30 cellular contexts compared by ENCODE assay signal in genomic region chr3:51190199-51190598, GRCh38.
"Had no signal": no experiment of that assay in that cellular context is flagged by ENCODE, and none has a peak within 500 bp of the region (broad histone marks: within the 10 kb centered on the region; RNA-seq: fewer than 3 reads in every experiment).

No MANE protein-coding gene starts in this region.

- H3K4me3 ChIP-seq: Peyer's patch had no signal

- H3K4me1 Mint-ChIP-seq: activated B cell treated with CpG ODN at 0.5 μM for 24 hours, brain had no signal

- H3K9me3 ChIP-seq: Peyer's patch had no signal

- ATAC-seq: activated CD8-positive, alpha-beta memory T cell treated with anti-CD3 and anti-CD28 coated beads, Interleukin-2, amount 10 ng/mL, durations not matched to agents 7 days and 5 days; activated naive CD8-positive, alpha-beta T cell treated with anti-CD3 and anti-CD28 coated beads, Interleukin-2, amount 50 U/mL, for 24 hours had no signal

- DNase-seq: activated B cell treated with CpG ODN at 0.5 μM for 24 hours; activated CD4-positive, alpha-beta memory T cell treated with anti-CD3 and anti-CD28 coated beads, Interleukin-2, amount 10 ng/mL, durations not matched to agents 7 days and 5 days; activated CD4-positive, alpha-beta T cell treated with anti-CD3 and anti-CD28 coated beads for 4 hours; activated CD4-positive, alpha-beta T cell treated with anti-CD3 and anti-CD28 coated beads, Interleukin-2, amount 50 U/mL, for 1 hour; activated CD4-positive, CD25-positive, alpha-beta regulatory T cell treated with anti-CD3 and anti-CD28 coated beads, Interleukin-2, amount 50 U/mL, for 72 hours; activated CD8-positive, alpha-beta memory T cell treated with anti-CD3 and anti-CD28 coated beads for 24 hours; activated CD8-positive, alpha-beta memory T cell treated with anti-CD3 and anti-CD28 coated beads, Interleukin-2, amount 10 ng/mL, durations not matched to agents 7 days and 5 days; activated CD8-positive, alpha-beta memory T cell treated with anti-CD3 and anti-CD28 coated beads, Interleukin-2, amount 50 U/mL, for 48 hours; activated effector memory CD4-positive, alpha-beta T cell treated with Interleukin-2 at 50 U/mL for 16 hours; activated naive CD4-positive, alpha-beta T cell treated with anti-CD3 and anti-CD28 coated beads, Interleukin-2, amount 10 ng/mL, durations not matched to agents 7 days and 5 days; activated naive CD8-positive, alpha-beta T cell treated with anti-CD3 and anti-CD28 coated beads, Interleukin-2, amount 50 U/mL, for 24 hours; activated T-cell treated with anti-CD3 and anti-CD28 coated beads, Interleukin-2, amount 50 U/mL, for 48 hours; anterior cingulate cortex; MM.1S; MV-4-11; NCI-H1092; NCI-H1436 treated with DMSO at 0.1 percent for 48 hours; NCI-H1694 treated with DMSO at 0.1 percent for 48 hours; NCI-H2029; NCI-H345; NCI-H524 treated with DMSO at 0.1 percent for 48 hours; Peyer's patch; RPMI8226; SW 1271; T-helper 1 cell; T-helper 9 cell had no signal

- H3K27ac Mint-ChIP-seq: activated B cell treated with CpG ODN at 0.5 μM for 24 hours; activated CD4-positive, alpha-beta memory T cell treated with anti-CD3 and anti-CD28 coated beads, Interleukin-2, amount 10 ng/mL, durations not matched to agents 7 days and 5 days; activated CD8-positive, alpha-beta memory T cell treated with anti-CD3 and anti-CD28 coated beads, Interleukin-2, amount 10 ng/mL, durations not matched to agents 7 days and 5 days; activated naive CD4-positive, alpha-beta T cell treated with anti-CD3 and anti-CD28 coated beads, Interleukin-2, amount 10 ng/mL, durations not matched to agents 7 days and 5 days; activated naive CD8-positive, alpha-beta T cell; activated naive CD8-positive, alpha-beta T cell treated with anti-CD3 and anti-CD28 coated beads, Interleukin-2, amount 50 U/mL, for 24 hours; brain had no signal

- H3K27me3 ChIP-seq: Peyer's patch had no signal

- H3K27me3 Mint-ChIP-seq: activated CD4-positive, alpha-beta memory T cell treated with anti-CD3 and anti-CD28 coated beads, Interleukin-2, amount 10 ng/mL, durations not matched to agents 7 days and 5 days; activated CD8-positive, alpha-beta memory T cell treated with anti-CD3 and anti-CD28 coated beads, Interleukin-2, amount 10 ng/mL, durations not matched to agents 7 days and 5 days; activated naive CD8-positive, alpha-beta T cell; activated naive CD8-positive, alpha-beta T cell treated with anti-CD3 and anti-CD28 coated beads, Interleukin-2, amount 50 U/mL, for 24 hours had no signal

- H3K36me3 Mint-ChIP-seq: activated naive CD4-positive, alpha-beta T cell treated with anti-CD3 and anti-CD28 coated beads, Interleukin-2, amount 10 ng/mL, durations not matched to agents 7 days and 5 days had no signal

- H3K4me1 ChIP-seq: Peyer's patch had no signal

- H3K9ac ChIP-seq: KMS-11 had no signal

- H3K27ac ChIP-seq: KMS-11, Peyer's patch, VCaP had no signal

- H3K4me2 ChIP-seq: KMS-11 had no signal

- H3K36me3 ChIP-seq: Peyer's patch had no signal

- H3K4me3 Mint-ChIP-seq: activated B cell treated with CpG ODN at 0.5 μM for 24 hours; activated CD4-positive, alpha-beta memory T cell treated with anti-CD3 and anti-CD28 coated beads, Interleukin-2, amount 10 ng/mL, durations not matched to agents 7 days and 5 days; activated CD8-positive, alpha-beta memory T cell treated with anti-CD3 and anti-CD28 coated beads, Interleukin-2, amount 10 ng/mL, durations not matched to agents 7 days and 5 days; activated naive CD4-positive, alpha-beta T cell treated with anti-CD3 and anti-CD28 coated beads, Interleukin-2, amount 10 ng/mL, durations not matched to agents 7 days and 5 days; activated naive CD8-positive, alpha-beta T cell; activated naive CD8-positive, alpha-beta T cell treated with anti-CD3 and anti-CD28 coated beads, Interleukin-2, amount 50 U/mL, for 24 hours; brain had no signal
